In the genomic region with DNA sequence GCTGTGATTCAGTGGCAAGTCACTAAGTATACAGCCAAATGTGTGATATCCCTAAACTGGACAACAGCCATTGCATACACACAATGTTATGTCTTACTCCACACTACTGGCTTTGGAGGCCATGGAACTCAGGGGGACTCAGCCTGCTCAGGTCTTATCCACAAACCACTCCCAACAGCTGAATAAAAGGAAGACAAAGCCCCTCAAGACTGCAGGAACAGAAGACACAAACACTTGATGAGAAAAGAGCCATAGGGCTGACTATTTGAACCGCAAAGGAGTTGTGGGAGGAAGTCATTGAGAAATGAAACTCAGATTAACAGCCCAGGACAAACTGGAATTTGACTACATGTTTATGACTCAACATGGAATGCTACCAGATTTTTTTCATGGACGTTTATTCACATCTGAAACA, we compare ENCODE assay signal across 11 cellular contexts. TPM values are rescaled to one million over a fixed set of nuclear protein-coding genes. Genes with fewer than 3 reads are reported as not detected.
DNase-seq lines count a peak whose midpoint lies in the region; ATAC-seq and TF ChIP-seq lines count a peak whose summit lies in the region.
"Had no signal": no experiment of that assay in that cellular context is flagged by ENCODE, and none has a peak within 500 bp of the region (broad histone marks: within the 10 kb centered on the region; RNA-seq: fewer than 3 reads in every experiment).

No MANE protein-coding gene starts in this region.

- H3K9me3 ChIP-seq in thoracic aorta = no peaks in the 10 kb centered on the region
- no peaks in the 10 kb centered on the region for H3K9me3 ChIP-seq in CD4-positive, alpha-beta T cell (ENCODE audit: control insufficient read depth, low read length)
- H3K9me3 ChIP-seq: body of pancreas had no signal

- CTCF ChIA-PET in CD4-positive, alpha-beta T cell (lab: Charles Lee) = no interaction called here

- peak overlapping the region in 1 of 2 donors; percentile 52 for H3K27ac ChIP-seq in thoracic aorta
- H3K27ac ChIP-seq in CD4-positive, alpha-beta T cell (ENCODE audit: low read depth, low read length) = no peak overlapping the region
- H3K27ac ChIP-seq: body of pancreas, HL-60 had no signal

- peaks cover 59% of the 10 kb centered on the region for H3K4me1 Mint-ChIP-seq in T-helper 2 cell treated with Interferon-gamma antibody and Interleukin-4, amounts not matched to agents 5 μg/mL and 100 μg/mL, for 36 hours (ENCODE audit: low read depth)
- peaks cover 51% of the 10 kb centered on the region for H3K4me1 Mint-ChIP-seq in CD4-positive, alpha-beta T cell (ENCODE audit: low read depth)
- peaks cover 55% of the 10 kb centered on the region for H3K4me1 Mint-ChIP-seq in activated T-cell treated with anti-CD3 and anti-CD28 coated beads, Interleukin-2, amount 50 U/mL, for 24 hours (ENCODE audit: low read depth)

- H3K27me3 Mint-ChIP-seq in T-helper 2 cell treated with Interferon-gamma antibody and Interleukin-4, amounts not matched to agents 5 μg/mL and 100 μg/mL, for 36 hours (ENCODE audit: low read depth) = peaks cover 3% of the 10 kb centered on the region
- no peaks in the 10 kb centered on the region for H3K27me3 Mint-ChIP-seq in CD4-positive, alpha-beta T cell
- no peaks in the 10 kb centered on the region for H3K27me3 Mint-ChIP-seq in activated T-cell treated with anti-CD3 and anti-CD28 coated beads, Interleukin-2, amount 50 U/mL, for 24 hours

- no peak for DNase-seq in T-helper 2 cell treated with Interferon-gamma antibody and Interleukin-4, amounts not matched to agents 5 μg/mL and 100 μg/mL, for 36 hours (ENCODE audit: low spot score)
- DNase-seq in T-helper 2 cell = no peak
- peak; percentile 28 for DNase-seq in T1000 (lab: John Stamatoyannopoulos, UW)
- peak; percentile 84 for DNase-seq in glomerular visceral epithelial cell (ENCODE audit: extremely low spot score)
- DNase-seq in thoracic aorta (ENCODE audit: low spot score) = no peak
- no peak for DNase-seq in CD4-positive, alpha-beta T cell
- DNase-seq in GM19238 (ENCODE audit: insufficient read length, low spot score) = no peak
- DNase-seq in activated T-cell treated with anti-CD3 and anti-CD28 coated beads, Interleukin-2, amount 50 U/mL, for 24 hours = no peak
- DNase-seq: body of pancreas, mesendoderm had no signal

- no peak for ATAC-seq in thoracic aorta (ENCODE audit: insufficient number of reproducible peaks, low FRiP score, low read depth)
- ATAC-seq in CD4-positive, alpha-beta T cell (ENCODE audit: poor library complexity) = no peak
- ATAC-seq: body of pancreas had no signal

- H3K36me3 Mint-ChIP-seq in T-helper 2 cell treated with Interferon-gamma antibody and Interleukin-4, amounts not matched to agents 5 μg/mL and 100 μg/mL, for 36 hours (ENCODE audit: low read depth) = peaks cover 24% of the 10 kb centered on the region
- H3K36me3 Mint-ChIP-seq in CD4-positive, alpha-beta T cell (ENCODE audit: low read depth) = no peaks in the 10 kb centered on the region
- H3K36me3 Mint-ChIP-seq in activated T-cell treated with anti-CD3 and anti-CD28 coated beads, Interleukin-2, amount 50 U/mL, for 24 hours (ENCODE audit: low read depth) = no peaks in the 10 kb centered on the region

- intact Hi-C loops in CD4-positive, alpha-beta T cell (cut with DNase I, micrococcal nuclease) = no loop called here

- H3K27ac Mint-ChIP-seq in T-helper 2 cell treated with Interferon-gamma antibody and Interleukin-4, amounts not matched to agents 5 μg/mL and 100 μg/mL, for 36 hours = peak overlapping the region; percentile 78
- no peak overlapping the region for H3K27ac Mint-ChIP-seq in CD4-positive, alpha-beta T cell
- no peak overlapping the region for H3K27ac Mint-ChIP-seq in activated T-cell treated with anti-CD3 and anti-CD28 coated beads, Interleukin-2, amount 50 U/mL, for 24 hours

- POLR2A ChIA-PET in CD4-positive, alpha-beta T cell (lab: Charles Lee) = no interaction called here

- H3K27me3 ChIP-seq in thoracic aorta (replicated peaks; ENCODE audit: insufficient read depth) = no peaks in the 10 kb centered on the region
- H3K27me3 ChIP-seq in CD4-positive, alpha-beta T cell (ENCODE audit: control insufficient read depth, insufficient read depth, low read length) = no peaks in the 10 kb centered on the region
- H3K27me3 ChIP-seq: body of pancreas had no signal

- TF ChIP-seq CTCF in thoracic aorta (IDR thresholded peaks at IDR 0.05) = no peak
- no peak for TF ChIP-seq CTCF in CD4-positive, alpha-beta T cell (IDR thresholded peaks at IDR 0.05)

- H3K4me3 ChIP-seq in thoracic aorta = peak overlapping the region; percentile 36
- H3K4me3 ChIP-seq: body of pancreas had no signal

- peak overlapping the region; percentile 72 for H3K4me3 Mint-ChIP-seq in T-helper 2 cell treated with Interferon-gamma antibody and Interleukin-4, amounts not matched to agents 5 μg/mL and 100 μg/mL, for 36 hours
- no peak overlapping the region for H3K4me3 Mint-ChIP-seq in CD4-positive, alpha-beta T cell
- H3K4me3 Mint-ChIP-seq in activated T-cell treated with anti-CD3 and anti-CD28 coated beads, Interleukin-2, amount 50 U/mL, for 24 hours = no peak overlapping the region

- peaks cover 8% of the 10 kb centered on the region for H3K9me3 Mint-ChIP-seq in T-helper 2 cell treated with Interferon-gamma antibody and Interleukin-4, amounts not matched to agents 5 μg/mL and 100 μg/mL, for 36 hours
- H3K9me3 Mint-ChIP-seq in CD4-positive, alpha-beta T cell = no peaks in the 10 kb centered on the region
- H3K9me3 Mint-ChIP-seq in activated T-cell treated with anti-CD3 and anti-CD28 coated beads, Interleukin-2, amount 50 U/mL, for 24 hours = no peaks in the 10 kb centered on the region

- peaks cover 9 to 24% of the 10 kb centered on the region in 2 donors for H3K4me1 ChIP-seq in thoracic aorta (ENCODE audit: control insufficient read depth in 1 of 2, low read depth in 2 of 2)

- H3K36me3 ChIP-seq in thoracic aorta = no peaks in the 10 kb centered on the region

RNA-seq across cellular contexts. Expression of gene PTGER2, which starts 40.9 kb away (rescaled TPM):
- total RNA-seq in thoracic aorta = 1 to 10 TPM; 3.3 to 4.3 TPM
- total RNA-seq in CD4-positive, alpha-beta T cell = 1 to 10 TPM; 4.3 to 4.8 TPM

Comparison
In these comparisons a context has a peak if more than half of its experiments do, and no peak if none do; other contexts are left out.
1. DNase-seq: peak in T1000 (single experiment) and glomerular visceral epithelial cell (single experiment); none in T-helper 2 cell treated with Interferon-gamma antibody and Interleukin-4, amounts not matched to agents 5 μg/mL and 100 μg/mL, for 36 hours (single experiment), T-helper 2 cell (0 of 5), thoracic aorta (single experiment), CD4-positive, alpha-beta T cell (0 of 10), GM19238 (single experiment) and activated T-cell treated with anti-CD3 and anti-CD28 coated beads, Interleukin-2, amount 50 U/mL, for 24 hours (single experiment).